ENCODE assay signal across 8 cellular contexts in genomic region chr22:42994276-42994916, GRCh38. TPM values are rescaled to one million over a fixed set of nuclear protein-coding genes. Genes with fewer than 3 reads are reported as not detected.
A peak's percentile ranks its signal among the peaks of the same experiment; 100 is the strongest.
DNase-seq lines count a peak whose midpoint lies in the region; TF ChIP-seq lines count a peak whose summit lies in the region.
"Had no signal": no experiment of that assay in that cellular context is flagged by ENCODE, and none has a peak within 500 bp of the region (broad histone marks: within the 10 kb centered on the region; RNA-seq: fewer than 3 reads in every experiment).

No MANE protein-coding gene starts in this region.

- peaks cover 78 to 81% of the 10 kb centered on the region in 2 experiments for H3K4me1 ChIP-seq in neutrophil (ENCODE audit: control insufficient read depth in 1 of 2, insufficient read depth in 1 of 2, low read depth in 1 of 2, low read length in 1 of 2)
- peaks cover 0 to 20% of the 10 kb centered on the region in 2 donors for H3K4me1 ChIP-seq in uterus

- peak overlapping the region; percentile 59 for H3K9ac ChIP-seq in SK-N-MC (ENCODE audit: insufficient read length)

- H3K4me3 ChIP-seq in SK-N-MC (peak overlapping the region; percentile 58), fibroblast of mammary gland (ENCODE audit: control insufficient read depth, low read depth, low read length) (peak overlapping the region; percentile 27), neutrophil (ENCODE audit: low read depth in 1 of 2, low read length in 1 of 2) (peak overlapping the region; percentile 56 to 58), uterus (no peak overlapping the region)

- H3K36me3 ChIP-seq in SK-N-MC (ENCODE audit: insufficient read depth, low read length) (peaks cover 7% of the 10 kb centered on the region; the same call in 1 of the 2 replicates), neutrophil (no peaks in the 10 kb centered on the region), uterus (no peaks in the 10 kb centered on the region)

- intact Hi-C loops in uterus (cut with DNase I; ENCODE audit: low total_unique reads), result no loop called here

- no peaks in the 10 kb centered on the region for H3K9me3 ChIP-seq in SK-N-MC (ENCODE audit: low read depth, low read length)
- H3K9me3 ChIP-seq in neutrophil, result no peaks in the 10 kb centered on the region
- no peaks in the 10 kb centered on the region for H3K9me3 ChIP-seq in uterus

- DNase-seq in SK-N-MC (ENCODE audit: low read depth, low spot score) (no peak), fibroblast of mammary gland (ENCODE audit: low read depth) (no peak), uterus (no peak), C1 segment of cervical spinal cord (lab: John Stamatoyannopoulos, UW) (no peak), anterior cingulate cortex (lab: John Stamatoyannopoulos, UW) (no peak)
- DNase-seq in central memory CD4-positive, alpha-beta T cell, result no peak
- DNase-seq: T-helper 9 cell had no signal

- H3K27me3 ChIP-seq in neutrophil (no peaks in the 10 kb centered on the region), uterus (no peaks in the 10 kb centered on the region)

- TF ChIP-seq POLR2A in uterus (IDR thresholded peaks at IDR 0.05), result no peak

- TF ChIP-seq CTCF in fibroblast of mammary gland (conservative IDR thresholded peaks at IDR 0.05; ENCODE audit: control insufficient read depth, insufficient read depth, low read depth, low read length) (no peak), neutrophil (IDR thresholded peaks at IDR 0.05) (no peak), uterus (IDR thresholded peaks at IDR 0.05) (no peak)

- H3K27ac ChIP-seq in SK-N-MC (peak overlapping the region; percentile 87), neutrophil (peak overlapping the region; percentile 93), uterus (peak overlapping the region; percentile 69 to 70)

RNA-seq across cellular contexts. Expression of gene PACSIN2, which starts 20.6 kb away (rescaled TPM):
- total RNA-seq in uterus, result 10 to 100 TPM; 34.4 to 66.1 (median 48.0) TPM

Comparison
In these comparisons a context has a peak if more than half of its experiments do, and no peak if none do; other contexts are left out.
1. H3K4me3 ChIP-seq: peak in SK-N-MC (single experiment), fibroblast of mammary gland (single experiment) and neutrophil (2 of 2); none in uterus (0 of 2).
2. Peak in every context shown above with its lines, with median percentiles within 50 percentile points of each other: H3K27ac ChIP-seq.